22 cellular contexts compared by ENCODE assay signal in the genomic region with DNA sequence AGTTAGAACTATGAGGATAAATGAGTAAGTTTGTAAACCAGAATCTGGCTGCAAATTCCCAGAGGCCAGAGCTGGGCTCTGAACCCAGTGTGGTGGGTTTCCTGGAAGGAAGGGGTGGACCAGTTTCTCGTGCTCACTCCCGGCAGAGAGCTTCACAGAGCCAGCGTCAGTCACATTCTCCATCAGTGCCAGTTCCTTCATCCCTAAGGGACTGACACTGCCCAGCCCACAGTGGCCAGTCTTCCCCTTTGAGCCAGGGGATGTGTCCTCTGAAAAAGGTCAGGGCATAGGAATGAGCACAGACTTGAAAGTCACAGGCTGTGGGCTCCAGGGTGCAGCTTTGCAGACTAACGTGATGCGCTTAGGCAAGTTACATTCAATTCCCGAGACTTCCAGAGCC.
DNase-seq lines count a peak whose midpoint lies in the region; ATAC-seq and TF ChIP-seq lines count a peak whose summit lies in the region.
"Had no signal": no experiment of that assay in that cellular context is flagged by ENCODE, and none has a peak within 500 bp of the region (broad histone marks: within the 10 kb centered on the region; RNA-seq: fewer than 3 reads in every experiment).

No MANE protein-coding gene starts in this region.

- H3K4me1 ChIP-seq in muscle layer of duodenum (ENCODE audit: control insufficient read depth in 1 of 2, insufficient read depth in 2 of 2, low read length in 2 of 2) (peaks cover 10 to 42% of the 10 kb centered on the region in 2 donors), transverse colon (peaks cover 5 to 25% (median 8%) of the 10 kb centered on the region in 4 donors)

- POLR2A ChIA-PET in RWPE1 (lab: Yijun Ruan, JAX; ENCODE audit: low non-redundant PET), result interaction anchor here (0.5 kb wide), 1 partner anchor 1976 kb away, joined by 3 read pairs; no protein-coding TSS in a partner anchor

- in situ Hi-C loops in transverse colon (cut with MboI; ENCODE audit: low pct_ligation_motif_present in 1 of 4, low pct_unique_long_range_greater_than_20kb in 1 of 4, low sequenced_read_pairs in 3 of 4), result no loop called here

- H3K4me3 ChIP-seq in coronary artery (no peak overlapping the region), muscle layer of duodenum (ENCODE audit: low read depth in 1 of 2, low read length in 2 of 2) (no peak overlapping the region), transverse colon (no peak overlapping the region)
- H3K4me3 ChIP-seq: gastrocnemius medialis had no signal

- H3K27ac ChIP-seq in RWPE1 (peak overlapping the region; percentile 78), coronary artery (peak overlapping the region; percentile 79 to 92), muscle layer of duodenum (ENCODE audit: low read length) (peak overlapping the region; percentile 51), transverse colon (peak overlapping the region; percentile 56 to 87 (median 80))
- H3K27ac ChIP-seq: neutrophil had no signal

- no peaks in the 10 kb centered on the region for H3K27me3 ChIP-seq in muscle layer of duodenum (ENCODE audit: low read depth, low read length)
- H3K27me3 ChIP-seq in transverse colon, result no peaks in the 10 kb centered on the region
- H3K27me3 ChIP-seq: gastrocnemius medialis, neutrophil had no signal

- CTCF ChIA-PET in RWPE1 (lab: Yijun Ruan, JAX), result interaction anchor here (0.6 to 1.0 kb wide), 2 partner anchors 68 to 73 kb away, joined by 4 to 7 read pairs; no protein-coding TSS in a partner anchor

- WGBS in transverse colon (ENCODE audit: low coverage in 1 of 2), 2 donors, result 59% methylated on average over 6 of the region's 6 CpGs; no CpG with 5 or more reads in 1 of the 2 donors

- H3K36me3 ChIP-seq in muscle layer of duodenum (ENCODE audit: control insufficient read depth in 1 of 2, insufficient read depth in 2 of 2, low read length in 2 of 2) (no peaks in the 10 kb centered on the region), transverse colon (no peaks in the 10 kb centered on the region)
- H3K36me3 ChIP-seq: gastrocnemius medialis, neutrophil had no signal

- ATAC-seq in HG03196 (IDR thresholded peaks at IDR 0.05; ENCODE audit: unreplicated experiment) (no peak), GM21786 (IDR thresholded peaks at IDR 0.05; ENCODE audit: unreplicated experiment) (no peak)
- ATAC-seq: gastrocnemius medialis had no signal

- H3K9me3 ChIP-seq in muscle layer of duodenum (ENCODE audit: control insufficient read depth in 1 of 2, low read length in 2 of 2), result no peaks in the 10 kb centered on the region
- no peaks in the 10 kb centered on the region for H3K9me3 ChIP-seq in transverse colon
- H3K9me3 ChIP-seq: gastrocnemius medialis, neutrophil had no signal

- intact Hi-C loops in transverse colon (cut with DNase I; ENCODE audit: low total_unique reads), result loop anchor here (5.0 kb wide), 1 partner anchor 78 kb away; no protein-coding TSS in a partner anchor

- TF ChIP-seq POLR2A in transverse colon (IDR thresholded peaks at IDR 0.05), result no peak

- TF ChIP-seq CTCF in RWPE1 (conservative IDR thresholded peaks at IDR 0.05; ENCODE audit: low read depth) (no peak), coronary artery (IDR thresholded peaks at IDR 0.05) (no peak), transverse colon (IDR thresholded peaks at IDR 0.05) (no peak)

- DNase-seq in RWPE1 (ENCODE audit: low spot score), result no peak
- DNase-seq in coronary artery (ENCODE audit: low spot score), result no peak
- no peak for DNase-seq in transverse colon
- DNase-seq in H4 (ENCODE audit: low spot score), result no peak
- DNase-seq: activated CD4-positive, alpha-beta T cell treated with anti-CD3 and anti-CD28 coated beads, Interleukin-2, amount 50 U/mL, for 4 hours; activated CD4-positive, CD25-positive, alpha-beta regulatory T cell; activated CD8-positive, alpha-beta memory T cell treated with anti-CD3 and anti-CD28 coated beads, Interleukin-2, amount 50 U/mL, for 4 hours; cerebellar nuclear complex; effector memory CD4-positive, alpha-beta T cell; EL; gastrocnemius medialis; HCEC 1CT; hippocampal formation; NCI-H1105; NCI-H774; small intestine; stimulated activated CD4-positive, alpha-beta T cell treated with anti-CD3 and anti-CD28 coated beads, Interleukin-1b, Interleukin-23, amount 100 ng/mL, for 48 hours; T1000 had no signal

- no peak for TF ChIP-seq EP300 in transverse colon (IDR thresholded peaks at IDR 0.05; ENCODE audit: low read depth)
